ENCODE assay signal across 16 cellular contexts in the genomic region with DNA sequence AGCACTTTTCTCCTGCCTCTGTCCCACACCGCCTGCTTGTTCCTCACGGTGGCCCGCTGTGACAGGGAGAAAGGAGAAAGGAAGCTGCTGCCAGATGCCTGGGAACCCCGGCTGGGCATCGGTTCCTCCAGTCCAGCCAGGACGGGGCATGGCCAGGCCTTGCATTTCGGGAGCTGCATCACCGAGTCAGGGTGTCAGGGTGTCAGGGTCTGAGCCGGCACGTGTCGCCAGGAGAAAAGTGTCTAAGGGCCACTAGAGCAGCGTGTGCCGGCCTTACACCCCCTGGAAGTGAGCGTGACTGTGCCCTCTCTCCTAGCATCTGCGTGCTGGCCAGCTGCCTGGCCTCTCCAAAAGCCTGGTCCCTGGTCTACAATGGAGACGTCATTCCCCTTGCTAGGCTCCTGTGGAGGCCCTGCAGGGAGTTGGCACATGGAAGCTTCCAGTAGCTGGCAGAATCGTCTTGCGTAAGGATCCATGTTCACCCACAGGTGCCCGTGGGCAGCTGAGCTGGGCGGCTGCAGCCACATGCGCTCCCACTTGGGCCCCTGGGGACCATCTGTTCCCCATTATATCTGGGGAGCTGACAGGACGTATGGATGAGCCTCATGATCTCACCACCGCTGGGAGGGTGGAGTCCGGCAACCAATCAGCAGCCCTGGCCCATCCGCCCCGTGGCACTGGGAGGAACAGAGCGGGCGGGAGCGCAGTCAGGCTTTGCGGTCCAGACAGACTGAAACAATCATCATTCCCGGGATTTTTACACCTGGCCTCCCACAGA. TPM values are rescaled to one million over a fixed set of nuclear protein-coding genes. Genes with fewer than 3 reads are reported as not detected.
DNase-seq lines count a peak whose midpoint lies in the region; ATAC-seq, FAIRE-seq and TF ChIP-seq lines count a peak whose summit lies in the region.
"Had no signal": no experiment of that assay in that cellular context is flagged by ENCODE, and none has a peak within 500 bp of the region (broad histone marks: within the 10 kb centered on the region; RNA-seq: fewer than 3 reads in every experiment).

No MANE protein-coding gene starts in this region.

- ATAC-seq in right lobe of liver (no peak), HepG2 (no peak), activated B cell treated with CpG ODN at 0.5 μM for 24 hours (ENCODE audit: low read depth) (no peak), aorta (ENCODE audit: low FRiP score) (no peak)

- H3K4me3 Mint-ChIP-seq in activated B cell treated with CpG ODN at 0.5 μM for 24 hours (no peak overlapping the region), immature natural killer cell (no peak overlapping the region)
- H3K4me3 Mint-ChIP-seq: activated naive CD4-positive, alpha-beta T cell treated with anti-CD3 and anti-CD28 coated beads, Interleukin-2, amount 50 U/mL, for 24 hours; dendritic cell treated with granulocyte-macrophage colony-stimulating factor and Interleukin-4, amounts not matched to agents 40 ng/mL and 50 ng/mL, for 4 days had no signal

- H3K79me2 ChIP-seq in HepG2 (ENCODE audit: insufficient read depth, low read length), result no peaks in the 10 kb centered on the region

- H3K4me1 Mint-ChIP-seq in activated B cell treated with CpG ODN at 0.5 μM for 24 hours, result no peaks in the 10 kb centered on the region
- H3K4me1 Mint-ChIP-seq in immature natural killer cell, result no peaks in the 10 kb centered on the region
- H3K4me1 Mint-ChIP-seq: activated naive CD4-positive, alpha-beta T cell treated with anti-CD3 and anti-CD28 coated beads, Interleukin-2, amount 50 U/mL, for 24 hours had no signal

- H3K4me1 ChIP-seq in right lobe of liver (no peaks in the 10 kb centered on the region), HepG2 (ENCODE audit: insufficient read depth, low read length) (no peaks in the 10 kb centered on the region), aorta (ENCODE audit: control insufficient read depth in 1 of 2, insufficient read depth in 2 of 2, low read length in 2 of 2) (no peaks in the 10 kb centered on the region)

- in situ Hi-C loops in HepG2 (cut with HindIII; ENCODE audit: extremely low pct_ligation_motif_present, low pct_unique_long_range_greater_than_20kb), result no loop called here

- H3K9me3 Mint-ChIP-seq in activated B cell treated with CpG ODN at 0.5 μM for 24 hours (no peaks in the 10 kb centered on the region), immature natural killer cell (no peaks in the 10 kb centered on the region)
- H3K9me3 Mint-ChIP-seq: activated naive CD4-positive, alpha-beta T cell treated with anti-CD3 and anti-CD28 coated beads, Interleukin-2, amount 50 U/mL, for 24 hours; dendritic cell treated with granulocyte-macrophage colony-stimulating factor and Interleukin-4, amounts not matched to agents 40 ng/mL and 50 ng/mL, for 4 days had no signal

- no peak overlapping the region for H3K4me2 ChIP-seq in HepG2 (ENCODE audit: low read depth, low read length)

- H2AFZ ChIP-seq in HepG2 (ENCODE audit: low read length), result no peak overlapping the region

- H3K27me3 ChIP-seq in right lobe of liver (no peaks in the 10 kb centered on the region), HepG2 (ENCODE audit: control insufficient read depth in 1 of 2, insufficient read depth in 2 of 2, low read length in 2 of 2) (peaks cover 17 to 83% of the 10 kb centered on the region in 2 experiments), aorta (ENCODE audit: control insufficient read depth in 1 of 2, insufficient read depth in 2 of 2, low read length in 1 of 2) (no peaks in the 10 kb centered on the region)

- H3K27ac ChIP-seq in right lobe of liver, result no peak overlapping the region
- no peak overlapping the region for H3K27ac ChIP-seq in HepG2 (ENCODE audit: extremely low read length, insufficient read depth, low read length)
- no peak overlapping the region for H3K27ac ChIP-seq in aorta (ENCODE audit: low read depth in 1 of 2, low read length in 2 of 2)
- H3K27ac ChIP-seq: HL-60 had no signal

- TF ChIP-seq EP300 in HepG2 (IDR thresholded peaks at IDR 0.05; ENCODE audit: low read depth in 2 of 2, low read length in 2 of 2) (no peak), HepG2 (CRISPR knock-in tag; IDR thresholded peaks at IDR 0.05; ENCODE audit: borderline replicate concordance) (no peak)

- CTCF ChIA-PET in HepG2 (lab: Yijun Ruan, JAX; ENCODE audit: low intra/inter-chr PET ratio, low total read pairs), result no interaction called here
- CTCF ChIA-PET in activated B cell treated with CpG ODN at 0.5 μM for 24 hours (lab: Charles Lee), result no interaction called here

- intact Hi-C loops in right lobe of liver (cut with DNase I) (loop anchor here (10.0 kb wide), 1 partner anchor 307 kb away; no protein-coding TSS in a partner anchor), HepG2 (cut with micrococcal nuclease; ENCODE audit: unreplicated experiment) (loop anchor here (10.0 kb wide), 1 partner anchor 227 kb away; no protein-coding TSS in a partner anchor), activated B cell treated with CpG ODN at 0.5 μM for 24 hours (cut with micrococcal nuclease) (loop anchor here (10.0 kb wide), 1 partner anchor 307 kb away; no protein-coding TSS in a partner anchor), lower leg skin (cut with DNase I; ENCODE audit: low total_unique reads) (no loop called here), aorta (cut with DNase I) (loop anchor here in 1 of 2 donors (10.0 kb wide), 3 partner anchors 227 to 707 kb away; no protein-coding TSS in a partner anchor)

- BruUV-seq in HepG2 (replicated peaks; lab: Mats Ljungman, UMichigan), result no TSS peak

- 69% methylated on average over 6 of the region's 31 CpGs for WGBS in right lobe of liver (ENCODE audit: insufficient coverage, low coverage, low lambda C conversion rate, missing lambda C conversion rate)
- 19% methylated on average over 12 of the region's 31 CpGs for WGBS in HepG2 (ENCODE audit: low lambda C conversion rate)
- 59 to 63% methylated on average over 20 to 28 of the region's 31 CpGs for WGBS in lower leg skin, 2 donors
- WGBS in aorta, 2 donors, result 64 to 68% methylated on average over 30 to 31 of the region's 31 CpGs

- H3K36me3 Mint-ChIP-seq in activated B cell treated with CpG ODN at 0.5 μM for 24 hours (ENCODE audit: low read depth) (no peaks in the 10 kb centered on the region), immature natural killer cell (no peaks in the 10 kb centered on the region)
- H3K36me3 Mint-ChIP-seq: activated naive CD4-positive, alpha-beta T cell treated with anti-CD3 and anti-CD28 coated beads, Interleukin-2, amount 50 U/mL, for 24 hours had no signal

- DNase-seq in right lobe of liver (peak in 2 of 3 donors; percentile 31 to 51), HepG2 (ENCODE audit: low spot score) (no peak), activated B cell treated with CpG ODN at 0.5 μM for 24 hours (peak; percentile 4), lower leg skin (ENCODE audit: low spot score in 2 of 2) (peak; percentile 5 to 83), aorta (peak; percentile 33 to 66), NCI-H128 (lab: John Stamatoyannopoulos, UW; ENCODE audit: unreplicated experiment) (no peak), immature natural killer cell (no peak)
- DNase-seq in activated CD4-positive, alpha-beta T cell treated with anti-CD3 and anti-CD28 coated beads for 4 hours, result no peak
- DNase-seq: mesenchymal stem cell, NCI-H526, trophoblast cell had no signal

- H3K36me3 ChIP-seq in right lobe of liver, result no peaks in the 10 kb centered on the region
- H3K36me3 ChIP-seq in HepG2 (replicated peaks in 1 of 2; ENCODE audit: control insufficient read depth in 1 of 2, insufficient read depth in 2 of 2, low read length in 2 of 2), result no peaks in the 10 kb centered on the region
- no peaks in the 10 kb centered on the region for H3K36me3 ChIP-seq in aorta (ENCODE audit: control insufficient read depth in 1 of 2, insufficient read depth in 2 of 2, low read length in 1 of 2)

- H3K9ac ChIP-seq in HepG2 (ENCODE audit: insufficient read depth, low read depth, low read length), result no peak overlapping the region

- H4K20me1 ChIP-seq in HepG2 (ENCODE audit: insufficient read depth, low read length), result no peaks in the 10 kb centered on the region

- no peak for FAIRE-seq in HepG2 (lab: Jason Lieb, UNC)

- H3K9me3 ChIP-seq in right lobe of liver (no peaks in the 10 kb centered on the region), HepG2 (ENCODE audit: low read length) (no peaks in the 10 kb centered on the region), aorta (ENCODE audit: control insufficient read depth, low read length) (no peaks in the 10 kb centered on the region)

- H3K4me3 ChIP-seq in right lobe of liver (no peak overlapping the region), HepG2 (replicated peaks in 1 of 3; ENCODE audit: insufficient read depth in 1 of 3, low read depth in 2 of 3, low read length in 3 of 3) (no peak overlapping the region), lower leg skin (ENCODE audit: low read depth, poor library complexity, severe bottlenecking) (no peak overlapping the region), aorta (ENCODE audit: low read length in 2 of 2) (no peak overlapping the region)

- TF ChIP-seq POLR2A in right lobe of liver (IDR thresholded peaks at IDR 0.05), result no peak
- no peak for TF ChIP-seq POLR2A in HepG2 (IDR thresholded peaks at IDR 0.05; ENCODE audit: insufficient read depth in 1 of 2, low read depth in 2 of 2, low read length in 2 of 2)
- TF ChIP-seq POLR2A in lower leg skin (IDR thresholded peaks at IDR 0.05), result no peak

- no peak for TF ChIP-seq RAD21 in HepG2 (CRISPR knock-in tag; IDR thresholded peaks at IDR 0.05)

- TF ChIP-seq CTCF in right lobe of liver (IDR thresholded peaks at IDR 0.05) (no peak), HepG2 (CRISPR knock-in tag; IDR thresholded peaks at IDR 0.05) (no peak), activated B cell treated with CpG ODN at 0.5 μM for 24 hours (IDR thresholded peaks at IDR 0.05) (no peak), lower leg skin (IDR thresholded peaks at IDR 0.05) (no peak)

- POLR2A ChIA-PET in HepG2 (lab: Yijun Ruan, JAX) (no interaction called here), activated B cell treated with CpG ODN at 0.5 μM for 24 hours (lab: Charles Lee) (no interaction called here)

- H3K27me3 Mint-ChIP-seq in activated B cell treated with CpG ODN at 0.5 μM for 24 hours (no peaks in the 10 kb centered on the region), immature natural killer cell (ENCODE audit: low read depth in 3 of 3) (peaks cover 0 to 3% (median 2%) of the 10 kb centered on the region in 3 donors)
- H3K27me3 Mint-ChIP-seq: activated naive CD4-positive, alpha-beta T cell treated with anti-CD3 and anti-CD28 coated beads, Interleukin-2, amount 50 U/mL, for 24 hours; dendritic cell treated with granulocyte-macrophage colony-stimulating factor and Interleukin-4, amounts not matched to agents 40 ng/mL and 50 ng/mL, for 4 days had no signal

- H3K27ac Mint-ChIP-seq in activated B cell treated with CpG ODN at 0.5 μM for 24 hours (no peak overlapping the region), immature natural killer cell (no peak overlapping the region)
- H3K27ac Mint-ChIP-seq: activated naive CD4-positive, alpha-beta T cell treated with anti-CD3 and anti-CD28 coated beads, Interleukin-2, amount 50 U/mL, for 24 hours; dendritic cell treated with granulocyte-macrophage colony-stimulating factor and Interleukin-4, amounts not matched to agents 40 ng/mL and 50 ng/mL, for 4 days had no signal

RNA-seq across cellular contexts. Expression of gene HMX1, which starts 39.9 kb away (rescaled TPM):
- total RNA-seq in right lobe of liver (not detected), HepG2 (2016; rRNA removed; fragmentation: Illumina TruSeq; extraction: Trizol) (not detected in 2 replicates), activated B cell treated with CpG ODN at 0.5 μM for 24 hours (not detected in 2 replicates), lower leg skin (under 1 TPM in 1 of 4 donors, not detected in 3; 0.84 TPM), aorta (not detected)
- not detected in 2 replicates for total RNA-seq in HepG2 (2016; cell fraction: cytosol; rRNA removed; fragmentation: Illumina TruSeq; extraction: Trizol; ENCODE audit: low read depth)
- total RNA-seq in HepG2 (2016; cell fraction: insoluble cytoplasmic fraction; rRNA removed; fragmentation: Illumina TruSeq; extraction: Trizol), result not detected in 2 replicates
- not detected in 2 replicates for total RNA-seq in HepG2 (2016; cell fraction: membrane; rRNA removed; fragmentation: Illumina TruSeq; extraction: Trizol)
- not detected in 2 replicates for total RNA-seq in HepG2 (2016; cell fraction: nucleus; rRNA removed; fragmentation: Illumina TruSeq; extraction: Trizol)
- polyA plus RNA-seq in HepG2 (2011; rRNA removed) (not detected in 2 replicates), aorta (not detected), immature natural killer cell (not detected)
- polyA plus RNA-seq in HepG2 (2011; cell fraction: cytosol; rRNA removed), result not detected in 2 replicates
- not detected in 2 replicates for polyA plus RNA-seq in HepG2 (2011; cell fraction: nucleus; rRNA removed)
- not detected in 2 replicates for polyA plus RNA-seq in HepG2 (2012)
- polyA plus RNA-seq in HepG2 (2016; cell fraction: cytosol; fragmentation: Illumina TruSeq; extraction: Trizol; ENCODE audit: low read depth), result not detected in 2 replicates
- polyA plus RNA-seq in HepG2 (2016; cell fraction: insoluble cytoplasmic fraction; fragmentation: Illumina TruSeq; extraction: Trizol; ENCODE audit: low read depth), result not detected in 2 replicates
- not detected in 2 replicates for polyA plus RNA-seq in HepG2 (2016; cell fraction: membrane; fragmentation: Illumina TruSeq; extraction: Trizol; ENCODE audit: low read depth)
- polyA plus RNA-seq in HepG2 (2016; cell fraction: nucleus; fragmentation: Illumina TruSeq; extraction: Trizol; ENCODE audit: insufficient read depth, low read depth), result not detected in 2 replicates
- polyA minus RNA-seq in HepG2 (2011; rRNA and poly(A)+ RNA removed; ENCODE audit: low replicate concordance), result not detected in 2 replicates
- polyA minus RNA-seq in HepG2 (2011; cell fraction: cytosol; rRNA and poly(A)+ RNA removed), result not detected in 2 replicates
- not detected in 2 replicates for polyA minus RNA-seq in HepG2 (2011; cell fraction: nucleus; rRNA and poly(A)+ RNA removed)
- total RNA-seq: glomerular endothelial cell, renal cortical epithelial cell had no signal

Comparison
In these comparisons a context has a peak if more than half of its experiments do, and no peak if none do; other contexts are left out.
1. DNase-seq: peak in right lobe of liver (2 of 3), activated B cell treated with CpG ODN at 0.5 μM for 24 hours (single experiment), lower leg skin (2 of 2) and aorta (2 of 2); none in HepG2 (single experiment), NCI-H128 (single experiment), immature natural killer cell (0 of 3) and activated CD4-positive, alpha-beta T cell treated with anti-CD3 and anti-CD28 coated beads for 4 hours (0 of 2).